ENCODE assay signal across 18 cellular contexts in the genomic region with DNA sequence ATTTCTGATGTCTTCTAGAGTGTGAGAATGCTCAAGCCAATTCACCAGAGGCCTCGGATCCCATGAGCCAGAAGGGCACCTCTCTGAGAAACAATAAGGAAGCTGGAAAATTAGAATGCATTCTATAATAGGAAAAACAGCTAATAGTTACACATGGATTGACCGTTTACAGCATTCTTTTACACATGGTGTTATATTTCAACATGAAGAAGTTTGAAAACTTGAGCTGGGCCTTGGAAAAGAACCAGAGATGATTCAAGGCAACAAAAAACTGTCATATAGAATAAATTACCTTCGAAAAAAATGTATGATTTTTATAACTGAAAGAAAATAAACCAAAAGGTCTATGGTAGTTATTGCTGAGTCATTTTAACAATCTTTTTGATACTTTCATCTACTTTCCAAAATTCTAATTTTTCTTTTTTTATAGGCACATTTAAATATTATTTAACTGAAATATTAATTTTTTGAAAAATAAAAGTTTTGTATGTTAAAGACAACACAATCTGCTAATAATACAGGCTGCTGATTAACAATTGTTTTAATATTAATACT. TPM values are rescaled to one million over a fixed set of nuclear protein-coding genes. Genes with fewer than 3 reads are reported as not detected.
"Had no signal": no experiment of that assay in that cellular context is flagged by ENCODE, and none has a peak within 500 bp of the region (broad histone marks: within the 10 kb centered on the region; RNA-seq: fewer than 3 reads in every experiment).

No MANE protein-coding gene starts in this region.

- H3K27ac ChIP-seq: gastrocnemius medialis, heart left ventricle, lower lobe of right lung, psoas muscle, upper lobe of right lung had no signal

- DNase-seq: activated CD4-positive, alpha-beta T cell treated with anti-CD3 and anti-CD28 coated beads for 1 hour; activated CD4-positive, alpha-beta T cell treated with anti-CD3 and anti-CD28 coated beads, Interleukin-2, amount 50 U/mL, for 4 hours; activated naive CD4-positive, alpha-beta T cell treated with anti-CD3 and anti-CD28 coated beads, Interleukin-2, amount 10 ng/mL, durations not matched to agents 7 days and 5 days; activated T-cell treated with anti-CD3 and anti-CD28 coated beads for 4 hours; gastrocnemius medialis; heart left ventricle; immature natural killer cell; left cardiac atrium; lower lobe of right lung; nephron progenitor cell; psoas muscle; T-helper 1 cell; upper lobe of right lung had no signal

- H3K4me1 Mint-ChIP-seq: activated naive CD4-positive, alpha-beta T cell treated with anti-CD3 and anti-CD28 coated beads, Interleukin-2, amount 10 ng/mL, durations not matched to agents 7 days and 5 days; immature natural killer cell; nephron progenitor cell had no signal

- H3K4me3 Mint-ChIP-seq: activated naive CD4-positive, alpha-beta T cell treated with anti-CD3 and anti-CD28 coated beads, Interleukin-2, amount 10 ng/mL, durations not matched to agents 7 days and 5 days; immature natural killer cell; nephron progenitor cell; stimulated activated naive CD8-positive, alpha-beta T cell treated with anti-CD3 and anti-CD28 coated beads, Interleukin-15, Interleukin-2, amounts not matched to agents 100 ng/mL and 50 ng/mL, for 24 hours had no signal

- FAIRE-seq: astrocyte had no signal

- H3K4me3 ChIP-seq: gastrocnemius medialis, heart left ventricle, lower lobe of right lung, psoas muscle, upper lobe of right lung had no signal

- H3K9me3 ChIP-seq: gastrocnemius medialis, lower lobe of right lung, upper lobe of right lung had no signal

- H3K36me3 ChIP-seq: gastrocnemius medialis, heart left ventricle, lower lobe of right lung, upper lobe of right lung had no signal

- H3K9me3 Mint-ChIP-seq: activated naive CD4-positive, alpha-beta T cell treated with anti-CD3 and anti-CD28 coated beads, Interleukin-2, amount 10 ng/mL, durations not matched to agents 7 days and 5 days; activated T-helper 2 cell treated with anti-CD3 and anti-CD28 coated beads, Interferon-gamma antibody, Interleukin-2, Interleukin-4, amounts not matched to agents 10 μg/mL and 5 μg/mL and 100 μg/mL, durations not matched to agents 14 hours and 24 hours and 36 hours had no signal

- H3K36me3 Mint-ChIP-seq: activated naive CD4-positive, alpha-beta T cell treated with anti-CD3 and anti-CD28 coated beads, Interleukin-2, amount 10 ng/mL, durations not matched to agents 7 days and 5 days; immature natural killer cell had no signal

- H3K27ac Mint-ChIP-seq: activated naive CD4-positive, alpha-beta T cell treated with anti-CD3 and anti-CD28 coated beads, Interleukin-2, amount 10 ng/mL, durations not matched to agents 7 days and 5 days; activated T-helper 2 cell treated with anti-CD3 and anti-CD28 coated beads, Interferon-gamma antibody, Interleukin-2, Interleukin-4, amounts not matched to agents 10 μg/mL and 5 μg/mL and 100 μg/mL, durations not matched to agents 14 hours and 24 hours and 36 hours; immature natural killer cell; nephron progenitor cell; stimulated activated naive CD8-positive, alpha-beta T cell treated with anti-CD3 and anti-CD28 coated beads, Interleukin-15, Interleukin-2, amounts not matched to agents 100 ng/mL and 50 ng/mL, for 24 hours had no signal

- H3K27me3 ChIP-seq: gastrocnemius medialis, heart left ventricle, upper lobe of right lung had no signal

- ATAC-seq: esophagus mucosa, gastrocnemius medialis, heart left ventricle, left cardiac atrium, lower lobe of right lung, psoas muscle, sciatic nerve, upper lobe of right lung had no signal

RNA-seq across cellular contexts. Expression of gene SH3TC2, which starts 6.2 kb away (rescaled TPM):
- total RNA-seq: activated T-helper 2 cell treated with anti-CD3 and anti-CD28 coated beads, Interferon-gamma antibody, Interleukin-2, Interleukin-4, amounts not matched to agents 10 μg/mL and 5 μg/mL and 100 μg/mL, durations not matched to agents 14 hours and 24 hours and 36 hours had no signal
